ENCODE assay signal across 6 cellular contexts in the genomic region with DNA sequence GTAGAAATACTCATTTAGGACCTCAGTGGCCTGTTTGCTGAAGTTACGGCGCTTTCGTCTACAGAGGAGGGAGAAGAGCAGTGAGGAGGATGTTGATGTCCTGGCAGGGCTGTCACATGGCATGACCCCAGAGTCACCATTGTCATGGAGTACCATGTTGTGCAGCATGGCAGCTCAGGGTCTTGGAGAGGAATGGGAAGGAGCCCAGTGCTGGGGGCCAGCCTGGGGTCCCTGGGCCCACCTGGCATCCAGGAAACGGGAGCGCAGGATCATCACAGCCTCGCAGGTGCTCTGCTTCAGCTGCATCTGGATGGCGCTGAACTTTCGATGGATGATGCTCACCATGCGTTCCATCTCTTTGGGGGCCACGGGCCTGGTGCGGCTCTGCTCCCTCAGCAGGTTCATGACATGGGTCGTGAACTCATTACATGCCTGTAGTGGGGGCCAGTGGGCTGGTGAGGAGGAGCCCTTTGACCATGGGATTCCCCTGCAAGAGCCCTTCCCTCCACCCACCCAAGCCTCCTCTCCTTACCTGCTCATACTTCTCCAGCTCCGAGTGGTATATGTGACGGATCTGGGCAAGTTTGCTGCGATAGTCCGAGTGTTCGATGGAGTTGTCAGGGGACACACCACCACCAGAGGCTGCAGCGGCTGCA. TPM values are rescaled to one million over a fixed set of nuclear protein-coding genes. Genes with fewer than 3 reads are reported as not detected.
DNase-seq lines count a peak whose midpoint lies in the region; ATAC-seq and TF ChIP-seq lines count a peak whose summit lies in the region.
"Not testable (repeated sequence)": the region's sequence is repeated elsewhere in the genome, so short reads cannot be mapped to it uniquely, and the experiment has no call there.

No MANE protein-coding gene starts in this region.

- H3K4me2 ChIP-seq in DND-41 (ENCODE audit: insufficient read depth, low read length): peak overlapping the region; percentile 93

- not testable (repeated sequence) for H3K27me3 ChIP-seq in DND-41 (ENCODE audit: insufficient read depth, low read length, poor library complexity)

- H3K27ac Mint-ChIP-seq in T-helper 17 cell (peak overlapping the region; percentile 98), neural crest cell (ENCODE audit: unreplicated experiment) (peak overlapping the region; percentile 50)

- peaks cover 56% of the 10 kb centered on the region for H3K36me3 ChIP-seq in DND-41 (ENCODE audit: insufficient read depth, low read length)

- H3K4me3 ChIP-seq in DND-41 (ENCODE audit: low read depth in 1 of 2, low read length in 2 of 2): not testable (repeated sequence)
- H3K4me3 ChIP-seq in astrocyte of the cerebellum (ENCODE audit: low read depth, low read length) (peak overlapping the region; percentile 74), fibroblast of the aortic adventitia (ENCODE audit: low read depth, low read length) (peak overlapping the region; percentile 80)

- H3K4me1 Mint-ChIP-seq in T-helper 17 cell: peaks cover 48% of the 10 kb centered on the region
- H3K4me1 Mint-ChIP-seq in neural crest cell: peaks cover 56% of the 10 kb centered on the region

- H3K9me3 Mint-ChIP-seq in neural crest cell: not testable (repeated sequence)

- not testable (repeated sequence) for ATAC-seq in DND-41 (ENCODE audit: insufficient read depth, low read depth); T-helper 17 cell

- peaks cover 57% of the 10 kb centered on the region for H3K4me1 ChIP-seq in DND-41 (ENCODE audit: insufficient read depth, low read length)

- not testable (repeated sequence) for H3K27me3 Mint-ChIP-seq in T-helper 17 cell; neural crest cell (ENCODE audit: low read depth)

- TF ChIP-seq CTCF in DND-41 (IDR thresholded peaks at IDR 0.05; ENCODE audit: borderline replicate concordance, extremely low read depth, low read length, poor library complexity, severe bottlenecking); astrocyte of the cerebellum (IDR thresholded peaks at IDR 0.05; ENCODE audit: low read depth, low read length, missing control alignments); fibroblast of the aortic adventitia (IDR thresholded peaks at IDR 0.05; ENCODE audit: insufficient read depth, low read length); neural crest cell (conservative IDR thresholded peaks at IDR 0.05): not testable (repeated sequence)

- H3K4me3 Mint-ChIP-seq in T-helper 17 cell: peak overlapping the region; percentile 98
- H3K4me3 Mint-ChIP-seq in neural crest cell: peak overlapping the region; percentile 92

- H3K36me3 Mint-ChIP-seq in T-helper 17 cell (ENCODE audit: low read depth) (peaks cover 20% of the 10 kb centered on the region), neural crest cell (ENCODE audit: low read depth) (peaks cover 11% of the 10 kb centered on the region)

- peaks cover 56% of the 10 kb centered on the region for H3K79me2 ChIP-seq in DND-41 (ENCODE audit: insufficient read depth, low read length)

- in situ Hi-C loops in astrocyte of the cerebellum (cut with HindIII; ENCODE audit: low sequenced_read_pairs): loop anchor here (10.0 kb wide), 1 partner anchor 63 kb away; the partner anchor contains the start of gene ATF6B

- not testable (repeated sequence) for H4K20me1 ChIP-seq in DND-41 (ENCODE audit: insufficient read depth, low read length)

- not testable (repeated sequence) for H3K9me3 ChIP-seq in DND-41 (ENCODE audit: insufficient read depth, low read length, severe bottlenecking); T-helper 17 cell (ENCODE audit: control insufficient read depth, low read length, poor library complexity, severe bottlenecking)

- peak overlapping the region; percentile 78; the same call in 1 of the 2 replicates for H3K9ac ChIP-seq in DND-41 (ENCODE audit: low read depth, low read length)

- H2AFZ ChIP-seq in DND-41 (ENCODE audit: low read depth, low read length): not testable (repeated sequence)

- H3K27ac ChIP-seq in DND-41 (ENCODE audit: low read length) (0 out of 2 replicates have a peak overlapping the region, but pooled peaks have one; percentile 4), temporal lobe (ENCODE audit: low read depth, low read length) (peak overlapping the region; percentile 3)

- not testable (repeated sequence) for DNase-seq in DND-41; T-helper 17 cell; astrocyte of the cerebellum (ENCODE audit: low read depth); fibroblast of the aortic adventitia (ENCODE audit: low read depth); neural crest cell (ENCODE audit: low read depth, low spot score)

RNA-seq across cellular contexts. Expression of gene PBX2, which starts 2.1 kb away (rescaled TPM):
- total RNA-seq in T-helper 17 cell (100 to 1,000 TPM; 103 to 110 TPM), fibroblast of the aortic adventitia (ENCODE audit: low replicate concordance) (6.5 and 19.6 TPM in 2 replicates), neural crest cell (205 and 206 TPM in 2 replicates), temporal lobe (21.4 TPM)

RNA-seq across cellular contexts. Expression of gene AGER, which starts 3.8 kb away (rescaled TPM):
- 10 to 100 TPM; 22.2 to 27.4 TPM for total RNA-seq in T-helper 17 cell
- 0.16 and 0.18 TPM in 2 replicates for total RNA-seq in fibroblast of the aortic adventitia (ENCODE audit: low replicate concordance)
- 25.7 and 26.0 TPM in 2 replicates for total RNA-seq in neural crest cell
- total RNA-seq in temporal lobe: 0.98 TPM

RNA-seq across cellular contexts. Expression of gene GPSM3, which starts 4.6 kb away (rescaled TPM):
- total RNA-seq in T-helper 17 cell (100 to 1,000 TPM; 268 to 291 TPM), fibroblast of the aortic adventitia (ENCODE audit: low replicate concordance) (0.90 TPM in 1 of 2 replicates, not detected in the other), neural crest cell (7.3 and 8.0 TPM in 2 replicates), temporal lobe (0.49 TPM)

RNA-seq across cellular contexts. Expression of gene RNF5, which starts 9.6 kb away (rescaled TPM):
- 10 to 100 TPM; 20.9 to 30.0 TPM for total RNA-seq in T-helper 17 cell
- total RNA-seq in fibroblast of the aortic adventitia (ENCODE audit: low replicate concordance): 13.2 and 43.5 TPM in 2 replicates
- 60.2 and 60.7 TPM in 2 replicates for total RNA-seq in neural crest cell
- 61.5 TPM for total RNA-seq in temporal lobe

RNA-seq across cellular contexts. Expression of gene AGPAT1, which starts 12.0 kb away (rescaled TPM):
- total RNA-seq in T-helper 17 cell (10 to 100 TPM; 22.7 to 54.2 TPM), fibroblast of the aortic adventitia (ENCODE audit: low replicate concordance) (19.1 and 41.1 TPM in 2 replicates), neural crest cell (88.9 and 92.9 TPM in 2 replicates), temporal lobe (17.5 TPM)

Comparison
In these comparisons a context has a peak if more than half of its experiments do, and no peak if none do; other contexts are left out.
1. RNA of gene AGER, which starts 3.8 kb away (total RNA-seq): 22.2 to 27.4 TPM in T-helper 17 cell and 25.7 to 26.0 TPM in neural crest cell; 0.98 TPM in temporal lobe (single experiment) and 0.16 to 0.18 TPM in fibroblast of the aortic adventitia; every median in the first group is over 10 times any median in the second.
2. RNA of gene GPSM3, which starts 4.6 kb away (total RNA-seq): 268 to 291 TPM in T-helper 17 cell; 7.3 to 8.0 TPM in neural crest cell, 0.90 TPM in fibroblast of the aortic adventitia and 0.49 TPM in temporal lobe (single experiment); every median in the first group is over 10 times any median in the second.